8 cellular contexts compared by ENCODE assay signal in the genomic region with DNA sequence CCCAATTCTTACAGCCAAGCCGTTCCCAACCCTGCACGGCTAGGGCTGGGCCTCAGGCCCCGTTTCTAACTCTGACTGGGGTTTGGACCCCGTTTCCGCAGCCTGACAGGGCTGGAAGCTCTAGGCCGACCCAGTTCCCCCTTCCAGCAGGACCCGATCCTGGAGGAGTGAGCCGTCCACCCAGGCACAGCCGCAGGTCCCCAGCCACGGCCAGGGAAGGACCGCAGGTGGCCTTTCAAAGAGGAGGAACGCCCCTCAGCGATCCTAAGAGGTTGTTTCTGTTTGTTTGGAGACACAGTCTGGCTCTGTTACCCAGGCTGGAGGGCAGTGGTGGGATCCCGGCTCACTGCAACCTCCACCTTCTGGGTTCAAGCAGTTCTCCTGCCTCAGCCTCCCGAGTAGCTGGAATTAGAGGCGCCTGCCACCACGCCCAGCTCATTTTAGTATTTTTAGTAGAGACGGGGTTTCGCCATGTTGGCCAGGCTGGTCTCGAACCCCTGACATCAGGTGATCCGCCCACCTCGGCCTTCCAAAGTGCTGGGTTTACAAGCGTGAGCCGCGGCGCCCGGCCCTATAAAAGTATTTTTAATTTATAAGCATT. TPM values are rescaled to one million over a fixed set of nuclear protein-coding genes. Genes with fewer than 3 reads are reported as not detected.
DNase-seq lines count a peak whose midpoint lies in the region; ATAC-seq, FAIRE-seq and TF ChIP-seq lines count a peak whose summit lies in the region.

No MANE protein-coding gene starts in this region.

- TF ChIP-seq CTCF in SK-N-SH (IDR thresholded peaks at IDR 0.05) (no peak), WERI-Rb-1 (IDR thresholded peaks at IDR 0.05; ENCODE audit: low read depth, low read length) (no peak), keratinocyte (optimal IDR thresholded peaks at IDR 0.05 in 1 of 3, IDR thresholded peaks at IDR 0.05 in 1 of 3, conservative IDR thresholded peaks at IDR 0.05 in 1 of 3; ENCODE audit: extremely low read depth in 1 of 3, insufficient read depth in 2 of 3, low read length in 3 of 3) (no peak), BE2C (IDR thresholded peaks at IDR 0.05; ENCODE audit: low read depth, low read length) (no peak)

- CTCF ChIA-PET in SK-N-SH (lab: Yijun Ruan, JAX): interaction anchor here (0.9 to 6.4 kb wide), 10 partner anchors 12 to 558 kb away, joined by 3 to 112 read pairs (median 6); no protein-coding TSS in a partner anchor

- 92% methylated on average over 25 of the region's 27 CpGs for WGBS in SK-N-SH (ENCODE audit: low lambda C conversion rate)

- H3K4me3 ChIP-seq in SK-N-SH (ENCODE audit: low read depth in 2 of 2, low read length in 1 of 2) (no peak overlapping the region), WERI-Rb-1 (ENCODE audit: low read depth, low read length) (no peak overlapping the region), keratinocyte (ENCODE audit: control insufficient read depth in 2 of 3, extremely low read depth in 1 of 3, insufficient read depth in 2 of 3, low read depth in 1 of 3, low read length in 3 of 3) (peak overlapping the region; percentile 4 to 26 (median 21)), BE2C (ENCODE audit: low read depth, low read length) (no peak overlapping the region; the same call in 1 of the 2 replicates)

- H3K27ac ChIP-seq in SK-N-SH (ENCODE audit: low read depth in 2 of 2, low read length in 1 of 2) (peak overlapping the region; percentile 39 to 61), WERI-Rb-1 (peak overlapping the region; percentile 49; the same call in 1 of the 2 replicates), keratinocyte (ENCODE audit: control insufficient read depth, insufficient read depth, low read length) (peak overlapping the region; percentile 61), substantia nigra (ENCODE audit: low read depth, low read length, poor library complexity, severe bottlenecking) (peak overlapping the region; percentile 82)

- H2AFZ ChIP-seq in SK-N-SH (ENCODE audit: low read depth) (peak overlapping the region; percentile 95; the same call in 1 of the 2 replicates), keratinocyte (ENCODE audit: control insufficient read depth, low read length) (peak overlapping the region; percentile 48)

- H3K36me3 ChIP-seq in SK-N-SH (replicated peaks in 1 of 2; ENCODE audit: control insufficient read depth in 1 of 2, insufficient read depth in 2 of 2, low read length in 1 of 2): peaks cover 36 to 47% of the 10 kb centered on the region in 2 experiments
- H3K36me3 ChIP-seq in WERI-Rb-1: peaks cover 48% of the 10 kb centered on the region
- peaks cover 16 to 22% of the 10 kb centered on the region in 2 experiments for H3K36me3 ChIP-seq in keratinocyte (ENCODE audit: control insufficient read depth in 2 of 2, extremely low read depth in 1 of 2, insufficient read depth in 2 of 2, low read length in 2 of 2)
- H3K36me3 ChIP-seq in BE2C: peaks cover 47% of the 10 kb centered on the region

- H4K20me1 ChIP-seq in SK-N-SH (ENCODE audit: insufficient read depth) (peaks cover 28% of the 10 kb centered on the region), keratinocyte (ENCODE audit: control insufficient read depth, extremely low read depth, insufficient read depth, low read length) (no peaks in the 10 kb centered on the region)

- no peak for TF ChIP-seq RAD21 in SK-N-SH (IDR thresholded peaks at IDR 0.05; ENCODE audit: low read length)

- H3K9ac ChIP-seq in SK-N-SH (no peak overlapping the region; the same call in 1 of the 2 replicates), keratinocyte (ENCODE audit: control insufficient read depth, extremely low read depth, insufficient read depth, low read length) (peak overlapping the region; percentile 65)

- H3K9me2 ChIP-seq in SK-N-SH: no peaks in the 10 kb centered on the region

- ATAC-seq in SK-N-SH treated with all-trans-retinoic acid at 6 μM for 48 hours (no peak), HG02840 (IDR thresholded peaks at IDR 0.05; ENCODE audit: low FRiP score, unreplicated experiment) (no peak), GM18868 (IDR thresholded peaks at IDR 0.05; ENCODE audit: unreplicated experiment) (no peak)

- peaks cover 46% of the 10 kb centered on the region for H3F3A ChIP-seq in SK-N-SH (replicated peaks; ENCODE audit: insufficient read depth)

- H3K9me1 ChIP-seq in keratinocyte (ENCODE audit: control insufficient read depth, extremely low read depth, insufficient read depth, low read length): no peaks in the 10 kb centered on the region

- H3K79me2 ChIP-seq in SK-N-SH (ENCODE audit: insufficient read depth): peaks cover 37% of the 10 kb centered on the region
- H3K79me2 ChIP-seq in keratinocyte (ENCODE audit: control insufficient read depth, insufficient read depth, low read length): peaks cover 35% of the 10 kb centered on the region

- POLR2A ChIA-PET in SK-N-SH (lab: Yijun Ruan, JAX): interaction anchor here (0.6 to 1.4 kb wide), 2 partner anchors 59 to 395 kb away, joined by 3 read pairs; no protein-coding TSS in a partner anchor

- H3K4me1 ChIP-seq in SK-N-SH (ENCODE audit: control insufficient read depth in 1 of 2, insufficient read depth in 2 of 2, low read depth in 1 of 2, low read length in 1 of 2): peaks cover 11 to 29% of the 10 kb centered on the region in 2 experiments; a peak in 2 of 4 replicates
- H3K4me1 ChIP-seq in keratinocyte (ENCODE audit: control insufficient read depth, extremely low read depth, insufficient read depth, low read length): peaks cover 17% of the 10 kb centered on the region
- H3K4me1 ChIP-seq in BE2C: peaks cover 5% of the 10 kb centered on the region

- DNase-seq in SK-N-SH (no peak), WERI-Rb-1 (no peak), keratinocyte (ENCODE audit: low read depth, low spot score) (no peak), substantia nigra (lab: John Stamatoyannopoulos, UW) (peak in 3 of 49 donors; percentile 32 to 61 (median 35)), BE2C (no peak)

- H3K4me2 ChIP-seq in SK-N-SH (no peak overlapping the region; the same call in 1 of the 2 replicates), keratinocyte (ENCODE audit: control insufficient read depth, extremely low read depth, insufficient read depth, low read depth, low read length) (peak overlapping the region; percentile 20)

- TF ChIP-seq EP300 in SK-N-SH (IDR thresholded peaks at IDR 0.05; ENCODE audit: borderline replicate concordance in 1 of 2, low read depth in 1 of 2, low read length in 1 of 2): no peak

- H3K27me3 ChIP-seq in SK-N-SH (ENCODE audit: insufficient read depth) (no peaks in the 10 kb centered on the region), WERI-Rb-1 (ENCODE audit: insufficient read depth, low read depth, severe bottlenecking) (no peaks in the 10 kb centered on the region), keratinocyte (ENCODE audit: control insufficient read depth, extremely low read depth, insufficient read depth, low read length) (no peaks in the 10 kb centered on the region), BE2C (no peaks in the 10 kb centered on the region)

- H3K9me3 ChIP-seq in SK-N-SH (no peaks in the 10 kb centered on the region), WERI-Rb-1 (ENCODE audit: severe bottlenecking) (peaks cover 3% of the 10 kb centered on the region), keratinocyte (ENCODE audit: control insufficient read depth, low read depth, low read length) (no peaks in the 10 kb centered on the region), BE2C (no peaks in the 10 kb centered on the region)

- FAIRE-seq in keratinocyte (lab: Jason Lieb, UNC): no peak

- dilution Hi-C loops in keratinocyte (cut with MboI; ENCODE audit: extremely low pct_ligation_motif_present, low sequenced_read_pairs): no loop called here

TF ChIP-seq in SK-N-SH, 30 proteins besides CTCF, POLR2A, EP300 and RAD21 (continues in another document):
- TF ChIP-seq TAF1 (IDR thresholded peaks at IDR 0.05; ENCODE audit: borderline replicate concordance, low read depth, low read length) (no peak), TCF12 (IDR thresholded peaks at IDR 0.05) (no peak)

TF ChIP-seq in SK-N-SH treated with all-trans-retinoic acid at 6 μM for 48 hours, 23 proteins besides CTCF, POLR2A, EP300 and RAD21 (continues in another document):
- TF ChIP-seq ZC3H10 (CRISPR knock-in tag; IDR thresholded peaks at IDR 0.05): no peak
- no peak for TF ChIP-seq TCF4 (CRISPR knock-in tag; IDR thresholded peaks at IDR 0.05; ENCODE audit: borderline replicate concordance)
- no peak for TF ChIP-seq TOX (CRISPR knock-in tag; IDR thresholded peaks at IDR 0.05; ENCODE audit: borderline replicate concordance)
- TF ChIP-seq ARNTL (CRISPR knock-in tag; IDR thresholded peaks at IDR 0.05; ENCODE audit: borderline replicate concordance, low read depth): no peak
- TF ChIP-seq ZNF8 (CRISPR knock-in tag; IDR thresholded peaks at IDR 0.05): no peak
- no peak for TF ChIP-seq CSDC2 (CRISPR knock-in tag; IDR thresholded peaks at IDR 0.05)

RNA-seq across cellular contexts. Expression of a gene that starts 0.8 kb away (rescaled TPM):
- polyA plus RNA-seq in SK-N-SH (2012; rRNA removed) (63.1 and 65.4 TPM in 2 replicates), keratinocyte (21.1 to 32.0 TPM (median 22.9 TPM) in 3 replicates)
- 20.4 and 32.7 TPM in 2 replicates for polyA plus RNA-seq in SK-N-SH (2012; cell fraction: cytosol; rRNA removed)
- polyA plus RNA-seq in SK-N-SH (2012; cell fraction: nucleus; rRNA removed): 341 and 380 TPM in 2 replicates
- polyA plus RNA-seq in keratinocyte (2011; ENCODE audit: low read depth): 40.4 TPM
- 14.0 and 26.1 TPM in 2 replicates for polyA plus RNA-seq in keratinocyte (2011; cell fraction: cytosol; rRNA removed)
- 50.3 and 70.5 TPM in 2 replicates for polyA plus RNA-seq in keratinocyte (2011; cell fraction: nucleus; rRNA removed)
- polyA plus RNA-seq in keratinocyte (2012; ENCODE audit: low replicate concordance): 26.7 and 47.3 TPM in 2 replicates
- 9.3 to 11.1 TPM (median 10.1 TPM) in 3 replicates for polyA minus RNA-seq in keratinocyte
- polyA minus RNA-seq in keratinocyte (2011; cell fraction: cytosol; rRNA and poly(A)+ RNA removed): 33.4 TPM
- 10.4 and 14.1 TPM in 2 replicates for polyA minus RNA-seq in keratinocyte (2011; cell fraction: nucleus; rRNA and poly(A)+ RNA removed)
- 190 TPM for polyA plus RNA-seq in BE2C (2012; ENCODE audit: insufficient read depth, insufficient read length, low read depth)

RNA-seq across cellular contexts. Expression of a gene that starts 43.3 kb away (rescaled TPM):
- polyA plus RNA-seq in SK-N-SH (2012; rRNA removed): 369 and 560 TPM in 2 replicates
- polyA plus RNA-seq in SK-N-SH (2012; cell fraction: cytosol; rRNA removed): 137 and 282 TPM in 2 replicates
- polyA plus RNA-seq in SK-N-SH (2012; cell fraction: nucleus; rRNA removed): 1,170 and 1,470 TPM in 2 replicates
- 164 to 176 TPM (median 166 TPM) in 3 replicates for polyA plus RNA-seq in keratinocyte
- 137 TPM for polyA plus RNA-seq in keratinocyte (2011; ENCODE audit: low read depth)
- 31.1 and 40.2 TPM in 2 replicates for polyA plus RNA-seq in keratinocyte (2011; cell fraction: cytosol; rRNA removed)
- 411 and 514 TPM in 2 replicates for polyA plus RNA-seq in keratinocyte (2011; cell fraction: nucleus; rRNA removed)
- polyA plus RNA-seq in keratinocyte (2012; ENCODE audit: low replicate concordance): 103 and 107 TPM in 2 replicates
- polyA minus RNA-seq in keratinocyte: 141 to 263 TPM (median 162 TPM) in 3 replicates
- polyA minus RNA-seq in keratinocyte (2011; cell fraction: cytosol; rRNA and poly(A)+ RNA removed): 93.2 TPM
- polyA minus RNA-seq in keratinocyte (2011; cell fraction: nucleus; rRNA and poly(A)+ RNA removed): 326 and 435 TPM in 2 replicates
- 196 TPM for polyA plus RNA-seq in BE2C (2012; ENCODE audit: insufficient read depth, insufficient read length, low read depth)

Comparison
In these comparisons a context has a peak if more than half of its experiments do, and no peak if none do; other contexts are left out.
1. H3K4me3 ChIP-seq: peak in keratinocyte (3 of 3); none in SK-N-SH (0 of 2), WERI-Rb-1 (single experiment) and BE2C (single experiment).
2. Peak in every context shown above with its lines, with median percentiles within 50 percentile points of each other: H3K27ac ChIP-seq.